In the genomic region with DNA sequence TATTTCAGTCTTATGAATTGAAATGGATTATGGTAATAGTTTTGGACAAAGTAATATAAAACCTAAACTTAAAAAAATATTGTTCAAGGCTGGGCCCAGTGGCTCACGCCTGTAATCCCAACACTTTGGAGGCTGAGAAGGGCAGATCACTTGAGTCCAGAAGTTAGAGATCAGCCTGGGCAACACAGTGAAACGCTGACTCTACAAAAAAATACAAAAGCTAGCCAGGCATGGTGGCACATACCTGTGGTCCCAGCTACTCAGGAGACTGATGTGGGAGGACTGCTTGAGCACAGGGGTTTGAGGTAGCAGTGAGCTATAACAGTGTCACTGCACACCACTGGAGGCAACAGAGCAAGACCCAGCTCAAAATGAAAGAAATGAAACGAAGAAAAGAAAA, we compare ENCODE assay signal across 18 cellular contexts.
A peak's percentile ranks its signal among the peaks of the same experiment; 100 is the strongest.
DNase-seq lines count a peak whose midpoint lies in the region; ATAC-seq, FAIRE-seq and TF ChIP-seq lines count a peak whose summit lies in the region.
"Had no signal": no experiment of that assay in that cellular context is flagged by ENCODE, and none has a peak within 500 bp of the region (broad histone marks: within the 10 kb centered on the region; RNA-seq: fewer than 3 reads in every experiment).

No MANE protein-coding gene starts in this region.

- H4K8ac ChIP-seq in H1 (ENCODE audit: extremely low read depth, insufficient read depth, low read length), result no peak overlapping the region

- H3K9me3 ChIP-seq in A549, result 0 out of 3 replicates have a peak, but pooled peaks cover 7% of the 10 kb centered on the region
- no peaks in the 10 kb centered on the region for H3K9me3 ChIP-seq in H1 (ENCODE audit: insufficient read depth in 2 of 2, low read depth in 1 of 2, low read length in 1 of 2)
- peaks cover 0 to 4% (median 0%) of the 10 kb centered on the region in 4 donors for H3K9me3 ChIP-seq in esophagus muscularis mucosa
- H3K9me3 ChIP-seq: Caco-2 had no signal

- H2AFZ ChIP-seq in H1 (ENCODE audit: low read length), result no peak overlapping the region

- H4K5ac ChIP-seq in H1 (ENCODE audit: insufficient read length, low read depth, low read length), result no peak overlapping the region

- TF ChIP-seq POLR2A in A549 (IDR thresholded peaks at IDR 0.05; ENCODE audit: low read length) (no peak), GM12891 (IDR thresholded peaks at IDR 0.05; ENCODE audit: low read depth, low read length) (no peak), H1 (IDR thresholded peaks at IDR 0.05; ENCODE audit: control extremely low read depth in 1 of 2, low read depth in 2 of 2, low read length in 2 of 2) (no peak), esophagus muscularis mucosa (IDR thresholded peaks at IDR 0.05; ENCODE audit: low read depth) (no peak)

- FAIRE-seq in A549 (lab: Jason Lieb, UNC), result no peak
- FAIRE-seq in GM12891 (lab: Jason Lieb, UNC), result peak; percentile 55
- FAIRE-seq in H1 (lab: Jason Lieb, UNC), result no peak
- FAIRE-seq: G401.6, GM12878 had no signal

- H3K27me3 ChIP-seq in H1 (replicated peaks in 1 of 4; ENCODE audit: control insufficient read depth in 3 of 4, extremely low read depth in 1 of 4, insufficient read depth in 3 of 4, low read length in 3 of 4) (no peaks in the 10 kb centered on the region), esophagus muscularis mucosa (no peaks in the 10 kb centered on the region)
- H3K27me3 ChIP-seq: BLaER1 had no signal

- no peak overlapping the region for H3K23ac ChIP-seq in H1 (ENCODE audit: insufficient read length)

- H3K27ac ChIP-seq in A549, result no peak overlapping the region
- no peak overlapping the region for H3K27ac ChIP-seq in H1 (ENCODE audit: low read depth, low read length)
- no peak overlapping the region for H3K27ac ChIP-seq in esophagus muscularis mucosa (replicated peaks in 1 of 4)
- H3K27ac ChIP-seq: BLaER1, C4-2B had no signal

- H3K4me3 ChIP-seq in A549 (no peak overlapping the region), H1 (ENCODE audit: extremely low read depth in 1 of 4, insufficient read depth in 2 of 4, low read depth in 3 of 4, low read length in 4 of 4) (no peak overlapping the region), esophagus muscularis mucosa (no peak overlapping the region)
- H3K4me3 ChIP-seq: BLaER1, GM12878 had no signal

- ATAC-seq in A549, result no peak
- ATAC-seq: CD8-positive, alpha-beta T cell; GM12878 had no signal

- H2BK120ac ChIP-seq in H1 (replicated peaks; ENCODE audit: low read depth, low read length), result no peak overlapping the region

- intact Hi-C loops in esophagus muscularis mucosa (cut with DNase I), result loop anchor here (10.0 kb wide), 1 partner anchor 83 kb away; a partner anchor contains a TSS

- no peak overlapping the region for H2AK5ac ChIP-seq in H1 (ENCODE audit: low read depth, low read length)

- H2BK20ac ChIP-seq in H1 (ENCODE audit: low read length), result no peak overlapping the region

- H3K4me2 ChIP-seq in A549, result no peak overlapping the region
- H3K4me2 ChIP-seq in H1 (ENCODE audit: insufficient read depth in 1 of 2, low read depth in 2 of 2, low read length in 2 of 2), result no peak overlapping the region
- H3K4me2 ChIP-seq: BLaER1 had no signal

- no peaks in the 10 kb centered on the region for H3K23me2 ChIP-seq in H1 (ENCODE audit: low read depth, low read length)

- no peak for TF ChIP-seq CTCF in A549 (IDR thresholded peaks at IDR 0.05)
- TF ChIP-seq CTCF in H1 (IDR thresholded peaks at IDR 0.05; ENCODE audit: control extremely low read depth in 1 of 3, insufficient read depth in 1 of 3, low read depth in 1 of 3, low read length in 3 of 3), result no peak
- no peak for TF ChIP-seq CTCF in esophagus muscularis mucosa (IDR thresholded peaks at IDR 0.05)

- TF ChIP-seq RAD21 in A549 (conservative IDR thresholded peaks at IDR 0.05 in 1 of 2, IDR thresholded peaks at IDR 0.05 in 1 of 2), result no peak
- no peak for TF ChIP-seq RAD21 in H1 (IDR thresholded peaks at IDR 0.05 in 1 of 2, conservative IDR thresholded peaks at IDR 0.05 in 1 of 2; ENCODE audit: low read depth in 2 of 2, low read length in 2 of 2)

- H3K14ac ChIP-seq in H1 (ENCODE audit: insufficient read length), result no peak overlapping the region

- peaks cover 2% of the 10 kb centered on the region; the same call in 1 of the 2 replicates for H3K79me1 ChIP-seq in H1 (ENCODE audit: low read depth, low read length)

- no peaks in the 10 kb centered on the region for H3K4me1 ChIP-seq in A549
- no peaks in the 10 kb centered on the region for H3K4me1 ChIP-seq in H1 (replicated peaks in 1 of 4; ENCODE audit: control insufficient read depth in 3 of 4, insufficient read depth in 4 of 4, low read length in 3 of 4)
- H3K4me1 ChIP-seq in esophagus muscularis mucosa, result no peaks in the 10 kb centered on the region
- H3K4me1 ChIP-seq: BLaER1, Caco-2 had no signal

- H3K79me2 ChIP-seq in H1 (ENCODE audit: control insufficient read depth in 1 of 2, insufficient read depth in 2 of 2, low read length in 2 of 2), result peaks cover 0 to 5% of the 10 kb centered on the region in 2 experiments; a peak in 1 of 4 replicates

- no peak overlapping the region for H3K4ac ChIP-seq in H1 (replicated peaks; ENCODE audit: insufficient read length, low read depth, low read length)

- no peak overlapping the region for H3K9ac ChIP-seq in H1 (replicated peaks in 1 of 4; ENCODE audit: extremely low read depth in 1 of 4, low read depth in 3 of 4, low read length in 3 of 4)
- H3K9ac ChIP-seq: BLaER1 had no signal

- 87% methylated on average over 3 of the region's 3 CpGs for WGBS in A549 (ENCODE audit: missing lambda C conversion rate)
- WGBS in H1 (ENCODE audit: extremely low coverage in 1 of 2, insufficient coverage in 1 of 2, insufficient read length in 1 of 2, insufficient replicate concordance in 2 of 2, low coverage in 1 of 2, low lambda C conversion rate in 2 of 2, missing lambda C conversion rate in 1 of 2), 2 experiments, result 84% methylated on average over 3 of the region's 3 CpGs; no CpG with 5 or more reads in 1 of the 2 experiments
- 96% methylated on average over 3 of the region's 3 CpGs for WGBS in esophagus muscularis mucosa

- no peak overlapping the region for H2BK15ac ChIP-seq in H1 (ENCODE audit: low read length)

- POLR2A ChIA-PET in A549 (lab: Yijun Ruan, JAX), result no interaction called here
- POLR2A ChIA-PET in H1 (lab: Charles Lee; ENCODE audit: partially characterized antibody), result no interaction called here

- peaks cover 0 to 3% (median 0%) of the 10 kb centered on the region in 4 experiments; a peak in 1 of 8 replicates for H3K36me3 ChIP-seq in H1 (ENCODE audit: control insufficient read depth in 2 of 4, insufficient read depth in 4 of 4, low read length in 3 of 4)
- no peaks in the 10 kb centered on the region for H3K36me3 ChIP-seq in esophagus muscularis mucosa

- TF ChIP-seq EP300 in A549 (IDR thresholded peaks at IDR 0.05), result no peak
- no peak for TF ChIP-seq EP300 in H1 (IDR thresholded peaks at IDR 0.05; ENCODE audit: borderline replicate concordance in 1 of 2, low read depth in 2 of 2, low read length in 2 of 2)
- no peak for TF ChIP-seq EP300 in esophagus muscularis mucosa (IDR thresholded peaks at IDR 0.05)

- no peak overlapping the region for H3K56ac ChIP-seq in H1 (replicated peaks; ENCODE audit: insufficient read length, low read depth, low read length)

- no peak overlapping the region for H4K91ac ChIP-seq in H1 (replicated peaks; ENCODE audit: insufficient read length, low read length)

- no peak overlapping the region for H3K18ac ChIP-seq in H1 (ENCODE audit: extremely low read depth, low read length)

- CTCF ChIA-PET in A549 (lab: Yijun Ruan, JAX) (no interaction called here), H1 (lab: Charles Lee; ENCODE audit: partially characterized antibody) (no interaction called here)

- no peak overlapping the region for H2BK12ac ChIP-seq in H1 (ENCODE audit: low read depth, low read length)

- DNase-seq in A549 (ENCODE audit: low read depth in 1 of 2, low spot score in 1 of 2), result no peak
- no peak for DNase-seq in GM12891 (ENCODE audit: insufficient read length, low spot score)
- DNase-seq in H1 (ENCODE audit: low read depth in 1 of 2, low spot score in 2 of 2), result no peak
- DNase-seq in kidney tubule cell (ENCODE audit: low spot score), result peak; percentile 21
- no peak for DNase-seq in esophagus muscularis mucosa (ENCODE audit: extremely low spot score)
- no peak for DNase-seq in GM03348 (ENCODE audit: low spot score)
- DNase-seq: Caco-2; CD4-positive, CD25-positive, alpha-beta regulatory T cell; CD8-positive, alpha-beta T cell; DMS153; DND-41; GOT3; H7; HCEC 1CT had no signal

- H2BK5ac ChIP-seq in H1 (ENCODE audit: low read depth, low read length), result no peak overlapping the region

- H4K20me1 ChIP-seq in H1 (replicated peaks in 1 of 2; ENCODE audit: control insufficient read depth in 1 of 2, insufficient read depth in 2 of 2, low read length in 2 of 2), result no peaks in the 10 kb centered on the region

TF ChIP-seq in A549, 52 proteins besides CTCF, POLR2A, EP300 and RAD21 (continues in another document):
- TF ChIP-seq MAFK (IDR thresholded peaks at IDR 0.05; ENCODE audit: partially characterized antibody) (peak; percentile 87), EHMT2 (IDR thresholded peaks at IDR 0.05; ENCODE audit: low read depth) (no peak), CEBPB (IDR thresholded peaks at IDR 0.05) (no peak), NFE2L2 (conservative IDR thresholded peaks at IDR 0.05; ENCODE audit: low read length) (no peak), RCOR1 (IDR thresholded peaks at IDR 0.05; ENCODE audit: low read depth, low read length) (no peak), JUN (IDR thresholded peaks at IDR 0.05) (no peak), RNF2 (IDR thresholded peaks at IDR 0.05; ENCODE audit: borderline replicate concordance, low read depth) (no peak), RFX5 (IDR thresholded peaks at IDR 0.05) (no peak)

TF ChIP-seq in GM12891, 5 proteins besides CTCF, POLR2A, EP300 and RAD21:
- TF ChIP-seq PAX5 (IDR thresholded peaks at IDR 0.05; ENCODE audit: insufficient read depth, low read length, severe bottlenecking), result no peak
- TF ChIP-seq POU2F2 (IDR thresholded peaks at IDR 0.05; ENCODE audit: low read depth, low read length), result no peak
- TF ChIP-seq POLR2AphosphoS5 (IDR thresholded peaks at IDR 0.05; ENCODE audit: low read depth, low read length), result no peak
- TF ChIP-seq TAF1 (IDR thresholded peaks at IDR 0.05; ENCODE audit: low read depth, low read length), result no peak
- TF ChIP-seq SPI1 (IDR thresholded peaks at IDR 0.05; ENCODE audit: low read depth, low read length), result no peak

TF ChIP-seq in H1, 55 proteins besides CTCF, POLR2A, EP300 and RAD21:
- TF ChIP-seq CTBP2 (IDR thresholded peaks at IDR 0.05; ENCODE audit: borderline replicate concordance, insufficient read depth, insufficient read length, low read length) (no peak), MAFK (IDR thresholded peaks at IDR 0.05; ENCODE audit: low read depth, low read length) (peak; percentile 34; the same call in 1 of the 2 replicates)
